Comparison of ENCODE assay signal across 11 cellular contexts in genomic region chr12:108798551-108799221, GRCh38. TPM values are rescaled to one million over a fixed set of nuclear protein-coding genes. Genes with fewer than 3 reads are reported as not detected.
DNase-seq lines count a peak whose midpoint lies in the region; ATAC-seq and TF ChIP-seq lines count a peak whose summit lies in the region.
"Had no signal": no experiment of that assay in that cellular context is flagged by ENCODE, and none has a peak within 500 bp of the region (broad histone marks: within the 10 kb centered on the region; RNA-seq: fewer than 3 reads in every experiment).

No MANE protein-coding gene starts in this region.

- H3K36me3 ChIP-seq in gastroesophageal sphincter (peaks cover 0 to 56% of the 10 kb centered on the region in 2 donors), colonic mucosa (peaks cover 5% of the 10 kb centered on the region)

- TF ChIP-seq CTCF in astrocyte of the spinal cord (IDR thresholded peaks at IDR 0.05; ENCODE audit: low read depth, low read length) (no peak), gastroesophageal sphincter (IDR thresholded peaks at IDR 0.05) (no peak), nephron progenitor cell (IDR thresholded peaks at IDR 0.05) (no peak), colonic mucosa (IDR thresholded peaks at IDR 0.05) (no peak)

- peaks cover 11% of the 10 kb centered on the region for H3K9me3 Mint-ChIP-seq in nephron progenitor cell
- H3K9me3 Mint-ChIP-seq: neural crest cell had no signal

- intact Hi-C loops in posterior vena cava (cut with DNase I), result no loop called here
- intact Hi-C loops in colonic mucosa (cut with DNase I), result no loop called here

- TF ChIP-seq POLR2A in gastroesophageal sphincter (IDR thresholded peaks at IDR 0.05), result no peak

- peaks cover 47% of the 10 kb centered on the region for H3K4me1 Mint-ChIP-seq in nephron progenitor cell

- H3K27me3 Mint-ChIP-seq in nephron progenitor cell (ENCODE audit: low read depth, poor library complexity), result no peaks in the 10 kb centered on the region

- no peak overlapping the region for H3K4me3 ChIP-seq in astrocyte of the spinal cord (ENCODE audit: low read depth, low read length)
- H3K4me3 ChIP-seq in gastroesophageal sphincter, result no peak overlapping the region
- H3K4me3 ChIP-seq in colonic mucosa, result no peak overlapping the region

- H3K36me3 Mint-ChIP-seq in nephron progenitor cell (ENCODE audit: low read depth), result peaks cover 54% of the 10 kb centered on the region

- peak; percentile 11 for ATAC-seq in gastroesophageal sphincter

- no peak overlapping the region for H3K4me3 Mint-ChIP-seq in nephron progenitor cell
- H3K4me3 Mint-ChIP-seq: neural crest cell had no signal

- WGBS in gastroesophageal sphincter (ENCODE audit: low coverage in 1 of 2), 2 donors, result 33% methylated on average over 3 of the region's 21 CpGs; no CpG with 5 or more reads in 1 of the 2 donors

- no peaks in the 10 kb centered on the region for H3K27me3 ChIP-seq in gastroesophageal sphincter
- H3K27me3 ChIP-seq in colonic mucosa, result no peaks in the 10 kb centered on the region

- no peak for TF ChIP-seq EP300 in gastroesophageal sphincter (IDR thresholded peaks at IDR 0.05)

- H3K9me3 ChIP-seq in gastroesophageal sphincter (no peaks in the 10 kb centered on the region), colonic mucosa (no peaks in the 10 kb centered on the region)

- in situ Hi-C loops in astrocyte of the spinal cord (cut with HindIII; ENCODE audit: low sequenced_read_pairs), result no loop called here

- no peak overlapping the region for H3K27ac Mint-ChIP-seq in nephron progenitor cell

- H3K4me1 ChIP-seq in gastroesophageal sphincter (peaks cover 5 to 71% (median 35%) of the 10 kb centered on the region in 3 donors), colonic mucosa (no peaks in the 10 kb centered on the region)

- H3K9ac ChIP-seq in colonic mucosa (ENCODE audit: low read depth in 2 of 2, low read length in 2 of 2), result no peak overlapping the region

- peak in 10 of 14 donors; percentile 25 to 74 (median 54) for DNase-seq in C1 segment of cervical spinal cord (lab: John Stamatoyannopoulos, UW)
- peak; percentile 50 for DNase-seq in astrocyte of the spinal cord (ENCODE audit: low read depth, low spot score)
- DNase-seq in posterior vena cava (ENCODE audit: low spot score), result peak; percentile 80
- DNase-seq in stimulated activated CD8-positive, alpha-beta memory T cell treated with anti-CD3 and anti-CD28 coated beads, Interleukin-4, amount 100 ng/mL, for 48 hours, result no peak
- no peak for DNase-seq in NCI-H82 treated with DMSO at 0.1 percent for 48 hours (lab: John Stamatoyannopoulos, UW; ENCODE audit: unreplicated experiment)
- DNase-seq in nephron progenitor cell, result no peak
- no peak for DNase-seq in colonic mucosa
- DNase-seq: activated CD4-positive, alpha-beta T cell treated with anti-CD3 and anti-CD28 coated beads for 1 hour had no signal

- H3K27ac ChIP-seq in gastroesophageal sphincter (peak overlapping the region; percentile 86 to 99 (median 97)), colonic mucosa (no peak overlapping the region)
- H3K27ac ChIP-seq: C4-2B had no signal

RNA-seq across cellular contexts. Expression of gene SSH1, which starts 58.7 kb away (rescaled TPM):
- total RNA-seq in gastroesophageal sphincter (10 to 100 TPM; 16.2 to 35.0 (median 17.2) TPM), posterior vena cava (10 to 100 TPM; 34.7 to 43.9 TPM), colonic mucosa (10 to 100 TPM; 22.5 to 29.1 TPM)

Comparison
In these comparisons a context has a peak if more than half of its experiments do, and no peak if none do; other contexts are left out.
1. DNase-seq: peak in C1 segment of cervical spinal cord (10 of 14), astrocyte of the spinal cord (single experiment) and posterior vena cava (single experiment); none in stimulated activated CD8-positive, alpha-beta memory T cell treated with anti-CD3 and anti-CD28 coated beads, Interleukin-4, amount 100 ng/mL, for 48 hours (single experiment), NCI-H82 treated with DMSO at 0.1 percent for 48 hours (single experiment), nephron progenitor cell (single experiment) and colonic mucosa (single experiment).